ENCODE assay signal across 8 cellular contexts in genomic region chr17:45161288-45162021, GRCh38. TPM values are rescaled to one million over a fixed set of nuclear protein-coding genes. Genes with fewer than 3 reads are reported as not detected.
DNase-seq lines count a peak whose midpoint lies in the region; ATAC-seq and TF ChIP-seq lines count a peak whose summit lies in the region.

Gene HEXIM2 (plus strand): TSS chr17:45161875. CDS start chr17:45162794, 919 bp downstream.

- H3K36me3 Mint-ChIP-seq in activated CD4-positive, alpha-beta T cell treated with anti-CD3 and anti-CD28 coated beads, Interleukin-2, amount 10 ng/mL, durations not matched to agents 7 days and 5 days (ENCODE audit: low read depth), result peaks cover 21% of the 10 kb centered on the region

- peak; percentile 95 to 100 (median 100) for DNase-seq in C1 segment of cervical spinal cord (lab: John Stamatoyannopoulos, UW)
- peak; percentile 99 for DNase-seq in NCI-H526 treated with DMSO at 0.1 percent for 48 hours (lab: John Stamatoyannopoulos, UW)
- DNase-seq in activated CD4-positive, alpha-beta T cell treated with anti-CD3 and anti-CD28 coated beads, Interleukin-2, amount 10 ng/mL, durations not matched to agents 7 days and 5 days, result peak; percentile 98
- peak; percentile 100 for DNase-seq in coronary artery (ENCODE audit: low spot score)
- peak; percentile 98 for DNase-seq in left colon
- DNase-seq in stimulated activated CD4-positive, alpha-beta T cell treated with anti-CD3 and anti-CD28 coated beads, Interleukin-1b, Interleukin-23, amount 100 ng/mL, for 4 hours (ENCODE audit: low read depth in 2 of 2), result peak; percentile 94 to 98

- H3K27ac Mint-ChIP-seq in activated CD4-positive, alpha-beta T cell treated with anti-CD3 and anti-CD28 coated beads, Interleukin-2, amount 10 ng/mL, durations not matched to agents 7 days and 5 days, result peak within 1 kb of the TSS; percentile 96

- no peak for TF ChIP-seq CTCF in coronary artery (IDR thresholded peaks at IDR 0.05)

- peaks cover 39% of the 10 kb centered on the region for H3K4me1 Mint-ChIP-seq in activated CD4-positive, alpha-beta T cell treated with anti-CD3 and anti-CD28 coated beads, Interleukin-2, amount 10 ng/mL, durations not matched to agents 7 days and 5 days

- H3K4me3 ChIP-seq in coronary artery, result peak within 1 kb of the TSS; percentile 88

- H3K4me3 Mint-ChIP-seq in activated CD4-positive, alpha-beta T cell treated with anti-CD3 and anti-CD28 coated beads, Interleukin-2, amount 10 ng/mL, durations not matched to agents 7 days and 5 days, result peak within 1 kb of the TSS; percentile 99

- CTCF ChIA-PET in activated CD4-positive, alpha-beta T cell treated with anti-CD3 and anti-CD28 coated beads, Interleukin-2, amount 10 ng/mL, durations not matched to agents 7 days and 5 days (lab: Charles Lee), result interaction anchor here (0.9 to 9.4 kb wide), 9 partner anchors 10 to 156 kb away, joined by 3 to 154 read pairs (median 7); partner anchors contain the start of genes ACBD4, HEXIM1 and MAP3K14

- H3K27me3 Mint-ChIP-seq in activated CD4-positive, alpha-beta T cell treated with anti-CD3 and anti-CD28 coated beads, Interleukin-2, amount 10 ng/mL, durations not matched to agents 7 days and 5 days, result no peaks in the 10 kb centered on the region

- no peaks in the 10 kb centered on the region for H3K9me3 Mint-ChIP-seq in activated CD4-positive, alpha-beta T cell treated with anti-CD3 and anti-CD28 coated beads, Interleukin-2, amount 10 ng/mL, durations not matched to agents 7 days and 5 days

- POLR2A ChIA-PET in activated CD4-positive, alpha-beta T cell treated with anti-CD3 and anti-CD28 coated beads, Interleukin-2, amount 10 ng/mL, durations not matched to agents 7 days and 5 days (lab: Charles Lee), result interaction anchor here (0.9 to 2.8 kb wide), 4 partner anchors 10 to 43 kb away, joined by 3 to 24 read pairs (median 7); partner anchors contain the start of gene HEXIM1

- peak within 1 kb of the TSS; percentile 99 to 100 for H3K27ac ChIP-seq in coronary artery

- ATAC-seq in GM19351 (IDR thresholded peaks at IDR 0.05; ENCODE audit: unreplicated experiment) (peak; percentile 94), HG03520 (IDR thresholded peaks at IDR 0.05; ENCODE audit: unreplicated experiment) (peak; percentile 85), left colon (peak; percentile 87)

- intact Hi-C loops in left colon (cut with DNase I, micrococcal nuclease), result no loop called here

RNA-seq across cellular contexts. Expression of gene HEXIM2, which starts in this region (rescaled TPM):
- total RNA-seq in activated CD4-positive, alpha-beta T cell treated with anti-CD3 and anti-CD28 coated beads, Interleukin-2, amount 10 ng/mL, durations not matched to agents 7 days and 5 days, result 1 to 10 TPM; 5.3 to 8.4 TPM
- 1 to 10 TPM; 4.7 to 5.2 TPM for total RNA-seq in left colon

Comparison
In these comparisons a context has a peak if more than half of its experiments do, and no peak if none do; other contexts are left out.
1. Peak in every context shown above with its lines: DNase-seq, ATAC-seq, H3K4me3 ChIP-seq and H3K27ac ChIP-seq.